ENCODE assay signal across 2 cellular contexts in genomic region chr12:27547592-27547991, GRCh38.
TF ChIP-seq lines count a peak whose summit lies in the region.

No MANE protein-coding gene starts in this region.

TF ChIP-seq in SK-N-SH, 30 proteins besides CTCF, POLR2A, EP300 and RAD21 (continued from another document):
- TF ChIP-seq ZBTB33 (IDR thresholded peaks at IDR 0.05; ENCODE audit: borderline replicate concordance, low read depth) (no peak), FOSL2 (IDR thresholded peaks at IDR 0.05; ENCODE audit: borderline replicate concordance, low read depth) (no peak), FOXM1 (IDR thresholded peaks at IDR 0.05; ENCODE audit: low read depth) (no peak), REST (IDR thresholded peaks at IDR 0.05; ENCODE audit: low read depth, low read length) (no peak)

TF ChIP-seq in SK-N-SH treated with all-trans-retinoic acid at 6 μM for 48 hours, 23 proteins besides CTCF, POLR2A, EP300 and RAD21 (continued from another document):
- no peak for TF ChIP-seq ZNF70 (CRISPR knock-in tag; IDR thresholded peaks at IDR 0.05)
- TF ChIP-seq BACH2 (CRISPR knock-in tag; IDR thresholded peaks at IDR 0.05; ENCODE audit: borderline replicate concordance): no peak
- no peak for TF ChIP-seq TCF4 (CRISPR knock-in tag; IDR thresholded peaks at IDR 0.05; ENCODE audit: borderline replicate concordance)
- TF ChIP-seq ZFP30 (CRISPR knock-in tag; IDR thresholded peaks at IDR 0.05): no peak
- TF ChIP-seq PPARA (CRISPR knock-in tag; IDR thresholded peaks at IDR 0.05; ENCODE audit: borderline replicate concordance): no peak
